In the genomic region with DNA sequence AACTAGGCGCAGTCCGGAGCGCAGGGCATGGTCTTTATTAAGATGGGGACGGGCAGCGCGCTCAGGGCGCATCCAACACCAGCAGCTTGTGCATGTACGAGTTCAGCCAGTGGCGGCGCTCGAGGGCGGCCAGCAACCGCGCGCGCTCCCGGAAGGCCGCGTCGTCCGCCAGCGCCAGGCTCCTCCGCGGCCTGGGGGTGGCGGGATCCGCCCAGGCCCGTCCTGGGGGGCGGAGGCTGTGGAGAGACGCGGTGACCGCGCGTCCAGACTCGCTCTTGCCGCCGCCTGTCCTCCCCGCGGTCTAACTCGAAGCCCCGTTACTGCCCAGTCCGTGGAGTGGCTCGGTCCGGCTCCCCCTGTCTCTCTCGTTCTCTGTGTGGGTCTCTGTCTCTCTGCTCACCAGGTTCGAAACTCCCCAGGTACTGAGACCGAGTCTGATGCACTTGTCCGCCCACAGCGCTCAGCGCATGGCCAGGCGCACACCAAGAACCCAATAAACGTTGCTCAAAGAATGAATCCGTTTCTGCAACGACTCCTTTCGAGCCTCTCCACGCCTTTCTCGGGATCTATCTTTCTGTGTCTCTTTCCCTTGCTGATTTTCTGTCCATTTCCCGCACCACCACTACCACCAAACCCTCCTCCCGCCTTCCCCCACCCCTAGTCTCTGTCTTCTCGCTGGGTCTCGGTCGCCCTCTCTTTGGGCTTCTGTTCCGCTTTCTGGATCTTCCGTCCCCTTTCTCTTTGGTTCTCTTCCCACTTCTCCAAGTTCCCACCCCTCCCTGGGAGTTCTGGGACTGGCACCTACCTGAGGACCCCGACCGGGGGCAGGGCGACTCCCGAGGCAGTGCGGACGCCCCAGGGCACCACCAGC, we compare ENCODE assay signal across 6 cellular contexts. TPM values are rescaled to one million over a fixed set of nuclear protein-coding genes. Genes with fewer than 3 reads are reported as not detected.
DNase-seq lines count a peak whose midpoint lies in the region; ATAC-seq, FAIRE-seq and TF ChIP-seq lines count a peak whose summit lies in the region.

No MANE protein-coding gene starts in this region.

- H3K36me3 Mint-ChIP-seq in astrocyte (ENCODE audit: low read depth, unreplicated experiment) (peaks cover 3% of the 10 kb centered on the region), nephron (ENCODE audit: low read depth) (no peaks in the 10 kb centered on the region)

- peak overlapping the region; percentile 25 for H3K4me2 ChIP-seq in astrocyte (ENCODE audit: low read length)

- H3K27me3 ChIP-seq in BE2C (peaks cover 70% of the 10 kb centered on the region), astrocyte (ENCODE audit: insufficient read depth, low read length) (peaks cover 93% of the 10 kb centered on the region)

- H3K9me3 Mint-ChIP-seq in astrocyte (ENCODE audit: unreplicated experiment) (peaks cover 3% of the 10 kb centered on the region), nephron (peaks cover 3% of the 10 kb centered on the region)

- H3K4me1 ChIP-seq in BE2C (peaks cover 11% of the 10 kb centered on the region), astrocyte (ENCODE audit: insufficient read depth, low read length) (peaks cover 4% of the 10 kb centered on the region)

- no peaks in the 10 kb centered on the region for H3K9me3 ChIP-seq in BE2C
- H3K9me3 ChIP-seq in astrocyte (ENCODE audit: insufficient read depth, low read depth, low read length) = no peaks in the 10 kb centered on the region

- no peak overlapping the region for H3K9ac ChIP-seq in astrocyte (ENCODE audit: low read length)

- no peak for ATAC-seq in GM21381 (IDR thresholded peaks at IDR 0.05; ENCODE audit: unreplicated experiment)

- H3K36me3 ChIP-seq in BE2C = no peaks in the 10 kb centered on the region
- H3K36me3 ChIP-seq in astrocyte (ENCODE audit: insufficient read depth, low read length) = no peaks in the 10 kb centered on the region

- H3K4me3 ChIP-seq in BE2C (ENCODE audit: low read depth, low read length) (no peak overlapping the region), astrocyte (ENCODE audit: insufficient read depth, low read depth, low read length) (no peak overlapping the region)

- peak overlapping the region; percentile 18 for H2AFZ ChIP-seq in astrocyte (ENCODE audit: low read depth, low read length)

- FAIRE-seq in astrocyte (lab: Jason Lieb, UNC) = no peak

- H3K27ac Mint-ChIP-seq in astrocyte (ENCODE audit: unreplicated experiment) (no peak overlapping the region), nephron (no peak overlapping the region)

- peaks cover 4% of the 10 kb centered on the region for H3K4me1 Mint-ChIP-seq in astrocyte (ENCODE audit: low read depth, unreplicated experiment)
- H3K4me1 Mint-ChIP-seq in nephron = peaks cover 48% of the 10 kb centered on the region

- peaks cover 7% of the 10 kb centered on the region for H4K20me1 ChIP-seq in astrocyte (ENCODE audit: insufficient read depth, low read length)

- DNase-seq in BE2C (peak; percentile 69), NCI-H146 (lab: John Stamatoyannopoulos, UW) (peak; percentile 58), astrocyte (ENCODE audit: low read depth) (no peak), SW 1271 (lab: John Stamatoyannopoulos, UW) (no peak)

- H3K79me2 ChIP-seq in astrocyte (ENCODE audit: insufficient read depth, low read length) = no peaks in the 10 kb centered on the region

- H3K27me3 Mint-ChIP-seq in astrocyte (ENCODE audit: low read depth, unreplicated experiment) (peaks cover 90% of the 10 kb centered on the region), nephron (ENCODE audit: low read depth) (peaks cover 96% of the 10 kb centered on the region)

- peak; percentile 35 for TF ChIP-seq CTCF in BE2C (IDR thresholded peaks at IDR 0.05; ENCODE audit: low read depth, low read length)
- TF ChIP-seq CTCF in astrocyte (IDR thresholded peaks at IDR 0.05; ENCODE audit: insufficient read depth, low read depth, low read length) = no peak
- peak; percentile 23 to 56 (median 49) for TF ChIP-seq CTCF in nephron (IDR thresholded peaks at IDR 0.05; ENCODE audit: unreplicated experiment in 3 of 3)

- H3K4me3 Mint-ChIP-seq in astrocyte (ENCODE audit: unreplicated experiment) = peak overlapping the region; percentile 72
- peak overlapping the region; percentile 67 to 75 (median 70) for H3K4me3 Mint-ChIP-seq in nephron

- H3K27ac ChIP-seq in astrocyte (ENCODE audit: low read depth, low read length) = no peak overlapping the region

RNA-seq across cellular contexts. Expression of gene PTH2, which starts 0.6 kb away (rescaled TPM):
- polyA plus RNA-seq in BE2C (2012; ENCODE audit: insufficient read depth, insufficient read length, low read depth) = not detected
- total RNA-seq in astrocyte = not detected in 2 replicates

RNA-seq across cellular contexts. Expression of gene GFY, which starts 2.5 kb away (rescaled TPM):
- polyA plus RNA-seq in BE2C (2012; ENCODE audit: insufficient read depth, insufficient read length, low read depth) = not detected
- not detected in 2 replicates for total RNA-seq in astrocyte

RNA-seq across cellular contexts. Expression of gene SLC17A7, which starts 18.7 kb away (rescaled TPM):
- not detected for polyA plus RNA-seq in BE2C (2012; ENCODE audit: insufficient read depth, insufficient read length, low read depth)
- 0.12 and 0.16 TPM in 2 replicates for total RNA-seq in astrocyte

RNA-seq across cellular contexts. Expression of gene PIH1D1, which starts 29.0 kb away (rescaled TPM):
- 99.9 TPM for polyA plus RNA-seq in BE2C (2012; ENCODE audit: insufficient read depth, insufficient read length, low read depth)
- 61.3 and 76.4 TPM in 2 replicates for total RNA-seq in astrocyte

RNA-seq across cellular contexts. Expression of gene ALDH16A1, which starts 30.4 kb away (rescaled TPM):
- 20.3 TPM for polyA plus RNA-seq in BE2C (2012; ENCODE audit: insufficient read depth, insufficient read length, low read depth)
- 13.0 and 19.2 TPM in 2 replicates for total RNA-seq in astrocyte

Comparison
In these comparisons a context has a peak if more than half of its experiments do, and no peak if none do; other contexts are left out.
1. DNase-seq: peak in BE2C (single experiment) and NCI-H146 (single experiment); none in astrocyte (single experiment) and SW 1271 (0 of 2).